13 cellular contexts compared by ENCODE assay signal in the genomic region with DNA sequence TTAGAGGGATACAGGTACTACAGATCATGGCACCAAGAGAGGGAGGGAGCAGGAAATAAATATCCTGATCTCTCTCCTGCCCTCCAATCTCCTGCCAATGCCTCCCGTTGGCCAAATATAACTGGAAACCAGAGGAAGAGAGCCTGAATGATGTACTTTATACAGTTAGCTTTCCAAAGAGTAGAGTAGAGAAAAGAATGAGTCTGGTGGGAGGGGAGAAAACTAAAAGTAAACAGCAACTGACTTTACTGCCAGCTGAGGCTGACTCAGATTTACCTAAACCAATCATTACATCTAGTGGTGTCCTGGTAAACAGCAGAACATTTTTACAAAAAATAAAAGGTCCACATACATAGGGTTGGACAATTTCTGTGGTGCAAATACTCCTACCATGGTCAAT. TPM values are rescaled to one million over a fixed set of nuclear protein-coding genes. Genes with fewer than 3 reads are reported as not detected.
DNase-seq lines count a peak whose midpoint lies in the region; ATAC-seq, FAIRE-seq and TF ChIP-seq lines count a peak whose summit lies in the region.
"Had no signal": no experiment of that assay in that cellular context is flagged by ENCODE, and none has a peak within 500 bp of the region (broad histone marks: within the 10 kb centered on the region; RNA-seq: fewer than 3 reads in every experiment).

No MANE protein-coding gene starts in this region.

- no peak overlapping the region for H3K4me3 ChIP-seq in CD8-positive, alpha-beta memory T cell (ENCODE audit: low read length)
- H3K4me3 ChIP-seq in PC-3 (ENCODE audit: low read length) (no peak overlapping the region), pancreas (no peak overlapping the region)

- no peaks in the 10 kb centered on the region for H4K20me1 ChIP-seq in PC-3 (ENCODE audit: low read length)

- CTCF ChIA-PET in CD8-positive, alpha-beta memory T cell (lab: Charles Lee): interaction anchor here (0.9 to 2.9 kb wide), 11 partner anchors 14 to 76 kb away, joined by 3 to 18 read pairs (median 4); no protein-coding TSS in a partner anchor
- CTCF ChIA-PET in PC-3 (lab: Charles Lee): interaction anchor here (0.5 to 1.8 kb wide), 3 partner anchors 49 to 1092 kb away, joined by 3 to 10 read pairs (median 4); no protein-coding TSS in a partner anchor

- peak; percentile 13; the same call in 1 of the 2 replicates for TF ChIP-seq CTCF in PC-3 (conservative IDR thresholded peaks at IDR 0.05; ENCODE audit: low read depth, low read length)
- no peak for TF ChIP-seq CTCF in endothelial cell (IDR thresholded peaks at IDR 0.05; ENCODE audit: unreplicated experiment)
- no peak for TF ChIP-seq CTCF in pancreas (IDR thresholded peaks at IDR 0.05)

- WGBS in pancreas, 2 donors: 58 to 64% methylated on average over 1 of the region's 1 CpG

- H3K9me3 Mint-ChIP-seq in CD8-positive, alpha-beta memory T cell: peaks cover 0 to under 1% (median 0%) of the 10 kb centered on the region in 5 donors
- no peaks in the 10 kb centered on the region for H3K9me3 Mint-ChIP-seq in endothelial cell (ENCODE audit: unreplicated experiment)

- DNase-seq in CD8-positive, alpha-beta memory T cell: no peak
- peak; percentile 91 for DNase-seq in PC-3
- DNase-seq in endothelial cell (ENCODE audit: low spot score): no peak
- DNase-seq in pancreas: no peak
- DNase-seq in ureter (ENCODE audit: low spot score): no peak
- DNase-seq in NCI-H748 treated with DMSO at 0.1 percent for 48 hours (lab: John Stamatoyannopoulos, UW): no peak
- DNase-seq: IMR-90, NCI-H146, NCI-H774, right cardiac atrium, SHP77, substantia nigra had no signal

- no peaks in the 10 kb centered on the region for H3K27me3 ChIP-seq in CD8-positive, alpha-beta memory T cell (ENCODE audit: insufficient read depth, low read length, poor library complexity, severe bottlenecking)
- H3K27me3 ChIP-seq in PC-3 (ENCODE audit: low read length): no peaks in the 10 kb centered on the region
- no peaks in the 10 kb centered on the region for H3K27me3 ChIP-seq in pancreas

- H3K4me3 Mint-ChIP-seq in CD8-positive, alpha-beta memory T cell: peak overlapping the region in 6 of 7 donors; percentile 0 to 58 (median 18)
- H3K4me3 Mint-ChIP-seq in endothelial cell (ENCODE audit: unreplicated experiment): no peak overlapping the region

- H3K9ac ChIP-seq in PC-3 (ENCODE audit: low read length): peak overlapping the region; percentile 34

- H3K79me2 ChIP-seq in PC-3 (ENCODE audit: low read length): peaks cover 43% of the 10 kb centered on the region

- no peaks in the 10 kb centered on the region for H3F3A ChIP-seq in PC-3 (ENCODE audit: low read length, unreplicated experiment)

- intact Hi-C loops in PC-3 (cut with micrococcal nuclease) (loop anchor here (1.0 to 2.0 kb wide), 2 partner anchors 40 to 48 kb away; no protein-coding TSS in a partner anchor), pancreas (cut with DNase I) (no loop called here)

- H3K4me1 Mint-ChIP-seq in CD8-positive, alpha-beta memory T cell: peaks cover 70 to 90% (median 88%) of the 10 kb centered on the region in 3 donors
- peaks cover 36% of the 10 kb centered on the region for H3K4me1 Mint-ChIP-seq in endothelial cell (ENCODE audit: unreplicated experiment)

- no peaks in the 10 kb centered on the region for H3K36me3 ChIP-seq in CD8-positive, alpha-beta memory T cell (ENCODE audit: insufficient read depth, low read length)
- no peaks in the 10 kb centered on the region for H3K36me3 ChIP-seq in PC-3 (ENCODE audit: low read depth, low read length)
- H3K36me3 ChIP-seq in pancreas: no peaks in the 10 kb centered on the region

- peak overlapping the region; percentile 71 for H3K4me2 ChIP-seq in PC-3 (ENCODE audit: low read length)

- H3K27ac Mint-ChIP-seq in CD8-positive, alpha-beta memory T cell: peak overlapping the region; percentile 51 to 94 (median 89)
- peak overlapping the region; percentile 54 for H3K27ac Mint-ChIP-seq in endothelial cell (ENCODE audit: unreplicated experiment)

- no TSS peak for BruUV-seq in PC-3 (replicated peaks; lab: Mats Ljungman, UMichigan)

- peak; percentile 94 for ATAC-seq in PC-3
- peak in 3 of 4 donors; percentile 14 to 74 (median 55) for ATAC-seq in pancreas
- no peak for ATAC-seq in HG03354 (IDR thresholded peaks at IDR 0.05; ENCODE audit: poor library complexity, severe bottlenecking, unreplicated experiment)
- ATAC-seq: right cardiac atrium had no signal

- no peaks in the 10 kb centered on the region for H3K9me2 ChIP-seq in PC-3 (replicated peaks; ENCODE audit: low read length)

- POLR2A ChIA-PET in CD8-positive, alpha-beta memory T cell (lab: Charles Lee): interaction anchor here (0.9 to 1.7 kb wide), 3 partner anchors 20 to 45 kb away, joined by 4 to 12 read pairs (median 4); no protein-coding TSS in a partner anchor
- POLR2A ChIA-PET in PC-3 (lab: Charles Lee; ENCODE audit: unreplicated experiment): interaction anchor here (0.7 kb wide), 1 partner anchor 32 kb away, joined by 3 read pairs; no protein-coding TSS in a partner anchor

- H3K9me3 ChIP-seq in CD8-positive, alpha-beta memory T cell (ENCODE audit: low read length): no peaks in the 10 kb centered on the region
- H3K9me3 ChIP-seq in PC-3 (ENCODE audit: low read length) (no peaks in the 10 kb centered on the region), pancreas (no peaks in the 10 kb centered on the region)

- peaks cover 35% of the 10 kb centered on the region for H3K4me1 ChIP-seq in CD8-positive, alpha-beta memory T cell (ENCODE audit: insufficient read depth, low read length)
- H3K4me1 ChIP-seq in PC-3 (ENCODE audit: insufficient read depth, low read length): peaks cover 41% of the 10 kb centered on the region
- peaks cover 0 to 3% (median 2%) of the 10 kb centered on the region in 3 donors for H3K4me1 ChIP-seq in pancreas

- H3K27me3 Mint-ChIP-seq in CD8-positive, alpha-beta memory T cell: peaks cover 0 to 2% of the 10 kb centered on the region in 2 donors
- H3K27me3 Mint-ChIP-seq in endothelial cell (ENCODE audit: unreplicated experiment): peaks cover 7% of the 10 kb centered on the region

- H3K36me3 Mint-ChIP-seq in CD8-positive, alpha-beta memory T cell: peaks cover 0 to 46% (median 4%) of the 10 kb centered on the region in 3 donors
- peaks cover 4% of the 10 kb centered on the region for H3K36me3 Mint-ChIP-seq in endothelial cell (ENCODE audit: low read depth, unreplicated experiment)

- no peak for FAIRE-seq in pancreas (lab: Jason Lieb, UNC)

- H3K27ac ChIP-seq in CD8-positive, alpha-beta memory T cell (ENCODE audit: low read depth, low read length): peak overlapping the region; percentile 20
- peak overlapping the region; percentile 82 for H3K27ac ChIP-seq in PC-3 (ENCODE audit: low read length)
- peak overlapping the region in 1 of 4 donors; percentile 41 for H3K27ac ChIP-seq in pancreas

- no peak overlapping the region for H2AFZ ChIP-seq in PC-3 (ENCODE audit: low read length)

RNA-seq across cellular contexts. Expression of gene MPZL3, which starts 5.1 kb away (rescaled TPM):
- 100 to 1,000 TPM; 113 to 119 TPM for total RNA-seq in CD8-positive, alpha-beta memory T cell
- 10.6 TPM for polyA plus RNA-seq in CD8-positive, alpha-beta memory T cell
- 7.0 and 8.4 TPM in 2 replicates for total RNA-seq in PC-3 (2014; rRNA removed)
- 10.7 TPM for total RNA-seq in endothelial cell (ENCODE audit: unreplicated experiment)
- total RNA-seq in pancreas: 1 to 10 TPM; 4.4 to 8.0 (median 5.6) TPM
- polyA plus RNA-seq in pancreas: 1 to 10 TPM; 3.8 to 5.3 TPM
- total RNA-seq in ureter: 7.9 TPM

RNA-seq across cellular contexts. Expression of gene MPZL2, which starts 17.1 kb away (rescaled TPM):
- 1 to 10 TPM; 4.5 to 5.5 TPM for total RNA-seq in CD8-positive, alpha-beta memory T cell
- polyA plus RNA-seq in CD8-positive, alpha-beta memory T cell: 0.36 TPM
- total RNA-seq in PC-3 (2014; rRNA removed) (40.6 and 51.5 TPM in 2 replicates), endothelial cell (ENCODE audit: unreplicated experiment) (1.0 TPM), pancreas (10 to 100 TPM in 4 of 6 donors, 1 to 10 TPM in 2; 6.0 to 20.7 (median 13.8) TPM), ureter (226 TPM)
- polyA plus RNA-seq in pancreas: 10 to 100 TPM in 1 of 2 donors, 1 to 10 TPM in 1; 8.1 to 15.6 TPM
- total RNA-seq: IMR-90 had no signal
- polyA plus RNA-seq: IMR-90 had no signal

RNA-seq across cellular contexts. Expression of gene JAML, which starts 22.2 kb away (rescaled TPM):
- 100 to 1,000 TPM; 363 to 387 TPM for total RNA-seq in CD8-positive, alpha-beta memory T cell
- 210 TPM for polyA plus RNA-seq in CD8-positive, alpha-beta memory T cell
- not detected in 2 replicates for total RNA-seq in PC-3 (2014; rRNA removed)
- total RNA-seq in endothelial cell (ENCODE audit: unreplicated experiment): 0.31 TPM
- total RNA-seq in pancreas: 1 to 10 TPM in 4 of 6 donors, under 1 TPM in 2; 0.39 to 7.4 (median 1.8) TPM
- polyA plus RNA-seq in pancreas: 1 to 10 TPM; 2.1 to 2.7 TPM
- total RNA-seq in ureter: 13.9 TPM
- total RNA-seq: IMR-90 had no signal
- polyA plus RNA-seq: IMR-90 had no signal

RNA-seq across cellular contexts. Expression of gene CD3E, which starts 57.5 kb away (rescaled TPM):
- 100 to 1,000 TPM; 534 to 541 TPM for total RNA-seq in CD8-positive, alpha-beta memory T cell
- 1,158 TPM for polyA plus RNA-seq in CD8-positive, alpha-beta memory T cell
- total RNA-seq in PC-3 (2014; rRNA removed) (not detected in 2 replicates), endothelial cell (ENCODE audit: unreplicated experiment) (not detected), pancreas (1 to 10 TPM in 4 of 6 donors, under 1 TPM in 2; 0.23 to 2.1 (median 1.5) TPM), ureter (8.0 TPM)
- under 1 TPM; 0.23 to 0.73 TPM for polyA plus RNA-seq in pancreas
- total RNA-seq: IMR-90 had no signal
- polyA plus RNA-seq: IMR-90 had no signal

Comparison
In these comparisons a context has a peak if more than half of its experiments do, and no peak if none do; other contexts are left out.
1. RNA of gene JAML, which starts 22.2 kb away (total RNA-seq): 363 to 387 TPM in CD8-positive, alpha-beta memory T cell; 13.9 TPM in ureter (single experiment), 0.39 to 7.4 TPM in pancreas, 0.31 TPM in endothelial cell (single experiment) and not detected in PC-3; every median in the first group is over 10 times any median in the second.